ENCODE assay signal across 8 cellular contexts in genomic region chr20:56358600-56359211, GRCh38. TPM values are rescaled to one million over a fixed set of nuclear protein-coding genes. Genes with fewer than 3 reads are reported as not detected.
DNase-seq lines count a peak whose midpoint lies in the region; ATAC-seq and TF ChIP-seq lines count a peak whose summit lies in the region.

FAM210B (plus strand) TSS chr20:56358974; CDS start chr20:56359006, 32 bp downstream.

- under 1% methylated on average over 63 of the region's 63 CpGs for WGBS in urinary bladder

- H3K4me1 Mint-ChIP-seq in T-helper 2 cell treated with Interferon-gamma antibody and Interleukin-4, amounts not matched to agents 5 μg/mL and 100 μg/mL, for 36 hours (ENCODE audit: low read depth) = peaks cover 8% of the 10 kb centered on the region

- H3K27me3 ChIP-seq in ascending aorta (no peaks in the 10 kb centered on the region), right atrium auricular region (no peaks in the 10 kb centered on the region)

- peak within 1 kb of the TSS; percentile 56 for H3K4me3 ChIP-seq in GM12865 (ENCODE audit: low read depth, low read length)
- peak within 1 kb of the TSS; percentile 90 to 93 for H3K4me3 ChIP-seq in ascending aorta
- peak within 1 kb of the TSS; percentile 70 to 95 for H3K4me3 ChIP-seq in right atrium auricular region
- peak within 1 kb of the TSS; percentile 97 for H3K4me3 ChIP-seq in urinary bladder (ENCODE audit: low read depth, low read length)

- H3K4me1 ChIP-seq in ascending aorta = peaks cover 6 to 13% of the 10 kb centered on the region in 2 donors
- H3K4me1 ChIP-seq in right atrium auricular region = peaks cover 0 to 29% of the 10 kb centered on the region in 2 donors
- no peaks in the 10 kb centered on the region for H3K4me1 ChIP-seq in urinary bladder (ENCODE audit: insufficient read depth)

- intact Hi-C loops in ascending aorta (cut with DNase I) = loop anchor here (1.0 kb wide), 2 partner anchors 34 to 110 kb away; partner anchors contain the start of genes AURKA, CSTF1 and RTF2

- DNase-seq in GM12865 (ENCODE audit: low read depth) (peak; percentile 88), NCI-H1436 (lab: John Stamatoyannopoulos, UW) (peak; percentile 83), ascending aorta (ENCODE audit: low spot score in 2 of 2) (peak; percentile 31 to 92), right atrium auricular region (ENCODE audit: low spot score) (peak; percentile 80), pulmonary artery endothelial cell (ENCODE audit: low read depth, low spot score) (peak; percentile 58)
- DNase-seq in T-helper 2 cell treated with Interferon-gamma antibody and Interleukin-4, amounts not matched to agents 5 μg/mL and 100 μg/mL, for 36 hours (ENCODE audit: low spot score) = peak; percentile 78

- TF ChIP-seq CTCF in GM12865 (IDR thresholded peaks at IDR 0.05; ENCODE audit: insufficient read depth, low read depth, low read length, missing control alignments) (no peak), ascending aorta (IDR thresholded peaks at IDR 0.05) (no peak), right atrium auricular region (IDR thresholded peaks at IDR 0.05) (no peak)

- ATAC-seq in HG02798 (IDR thresholded peaks at IDR 0.05; ENCODE audit: poor library complexity, unreplicated experiment) = peak; percentile 97

- peak within 1 kb of the TSS; percentile 85 for H3K4me3 Mint-ChIP-seq in T-helper 2 cell treated with Interferon-gamma antibody and Interleukin-4, amounts not matched to agents 5 μg/mL and 100 μg/mL, for 36 hours

- H3K9me3 Mint-ChIP-seq in T-helper 2 cell treated with Interferon-gamma antibody and Interleukin-4, amounts not matched to agents 5 μg/mL and 100 μg/mL, for 36 hours = no peaks in the 10 kb centered on the region

- H3K27ac ChIP-seq in ascending aorta (peak within 1 kb of the TSS; percentile 75 to 86), right atrium auricular region (peak within 1 kb of the TSS; percentile 77 to 84), urinary bladder (ENCODE audit: low read depth) (peak within 1 kb of the TSS; percentile 58)

- H3K9me3 ChIP-seq in ascending aorta (no peaks in the 10 kb centered on the region), right atrium auricular region (no peaks in the 10 kb centered on the region)

- H3K36me3 Mint-ChIP-seq in T-helper 2 cell treated with Interferon-gamma antibody and Interleukin-4, amounts not matched to agents 5 μg/mL and 100 μg/mL, for 36 hours (ENCODE audit: low read depth) = no peaks in the 10 kb centered on the region

- H3K27ac Mint-ChIP-seq in T-helper 2 cell treated with Interferon-gamma antibody and Interleukin-4, amounts not matched to agents 5 μg/mL and 100 μg/mL, for 36 hours = no peak within 1 kb of the TSS

- H3K36me3 ChIP-seq in ascending aorta = no peaks in the 10 kb centered on the region
- H3K36me3 ChIP-seq in right atrium auricular region = no peaks in the 10 kb centered on the region
- H3K36me3 ChIP-seq in urinary bladder (ENCODE audit: insufficient read depth) = no peaks in the 10 kb centered on the region

- peaks cover 14% of the 10 kb centered on the region for H3K27me3 Mint-ChIP-seq in T-helper 2 cell treated with Interferon-gamma antibody and Interleukin-4, amounts not matched to agents 5 μg/mL and 100 μg/mL, for 36 hours (ENCODE audit: low read depth)

RNA-seq across cellular contexts. Expression of gene FAM210B, which starts in this region (rescaled TPM):
- total RNA-seq in ascending aorta (17.9 TPM), right atrium auricular region (10 to 100 TPM; 26.3 to 29.9 TPM), pulmonary artery endothelial cell (51.9 and 56.0 TPM in 2 replicates), urinary bladder (31.2 TPM)
- 49.0 TPM for polyA plus RNA-seq in urinary bladder

Comparison
In these comparisons a context has a peak if more than half of its experiments do, and no peak if none do; other contexts are left out.
1. Peak in every context shown above with its lines: DNase-seq, ATAC-seq, H3K4me3 ChIP-seq and H3K27ac ChIP-seq.